In the genomic region with DNA sequence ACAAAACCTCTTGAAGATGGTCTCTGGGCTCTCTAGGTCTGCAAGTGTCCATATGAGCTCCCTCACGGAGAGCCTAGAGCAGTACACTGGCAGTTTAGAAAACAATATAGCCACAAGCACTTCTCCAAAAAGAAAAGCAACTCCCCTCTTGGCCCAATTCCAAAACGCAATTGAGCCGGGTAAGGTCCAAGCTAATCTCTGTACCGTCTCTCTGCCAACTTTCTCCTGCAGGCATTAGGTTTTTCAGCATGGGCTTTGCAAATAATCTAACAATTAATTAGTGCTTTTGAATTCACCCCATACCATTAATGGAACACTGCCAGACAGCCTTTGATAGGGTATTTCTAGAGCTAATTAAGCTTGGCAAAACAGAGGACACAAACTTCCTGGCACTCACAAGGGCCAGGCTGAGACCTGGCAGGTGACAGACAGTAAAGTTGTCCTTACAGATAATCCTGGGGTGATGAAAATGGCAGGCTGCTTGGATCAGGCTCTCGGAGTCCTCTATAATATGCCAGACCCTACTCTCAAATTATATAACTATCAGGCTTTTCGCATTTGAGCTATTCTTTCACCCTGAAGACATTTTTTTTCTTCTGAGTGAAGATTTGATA, we compare ENCODE assay signal across 9 cellular contexts. TPM values are rescaled to one million over a fixed set of nuclear protein-coding genes. Genes with fewer than 3 reads are reported as not detected.
DNase-seq lines count a peak whose midpoint lies in the region; ATAC-seq and TF ChIP-seq lines count a peak whose summit lies in the region.
"Had no signal": no experiment of that assay in that cellular context is flagged by ENCODE, and none has a peak within 500 bp of the region (broad histone marks: within the 10 kb centered on the region; RNA-seq: fewer than 3 reads in every experiment).

No MANE protein-coding gene starts in this region.

- no peak for TF ChIP-seq CTCF in ascending aorta (IDR thresholded peaks at IDR 0.05)
- TF ChIP-seq CTCF in lung (IDR thresholded peaks at IDR 0.05; ENCODE audit: control extremely low read depth, extremely low read depth), result no peak

- no peak overlapping the region for H3K4me3 Mint-ChIP-seq in activated CD4-positive, alpha-beta T cell treated with anti-CD3 and anti-CD28 coated beads, Interleukin-2, amount 10 ng/mL, durations not matched to agents 24 days and 14 days
- H3K4me3 Mint-ChIP-seq: naive B cell had no signal

- peak overlapping the region; percentile 76 to 81 for H3K27ac ChIP-seq in ascending aorta
- H3K27ac ChIP-seq in lung (ENCODE audit: low read depth in 1 of 2, low read length in 1 of 2), result peak overlapping the region; percentile 75 to 85

- no peak for ATAC-seq in lung (ENCODE audit: insufficient read depth, low FRiP score)
- ATAC-seq in HG03469 (IDR thresholded peaks at IDR 0.05; ENCODE audit: unreplicated experiment), result no peak

- H3K27ac Mint-ChIP-seq in activated CD4-positive, alpha-beta T cell treated with anti-CD3 and anti-CD28 coated beads, Interleukin-2, amount 10 ng/mL, durations not matched to agents 24 days and 14 days, result no peak overlapping the region

- peaks cover 6% of the 10 kb centered on the region for H3K36me3 Mint-ChIP-seq in activated CD4-positive, alpha-beta T cell treated with anti-CD3 and anti-CD28 coated beads, Interleukin-2, amount 10 ng/mL, durations not matched to agents 24 days and 14 days (ENCODE audit: low read depth)
- H3K36me3 Mint-ChIP-seq: naive B cell had no signal

- peaks cover 10% of the 10 kb centered on the region for H3K4me1 Mint-ChIP-seq in activated CD4-positive, alpha-beta T cell treated with anti-CD3 and anti-CD28 coated beads, Interleukin-2, amount 10 ng/mL, durations not matched to agents 24 days and 14 days
- H3K4me1 Mint-ChIP-seq: naive B cell had no signal

- WGBS in lung, 2 donors, result 24 to 25% methylated on average over 6 of the region's 6 CpGs

- no peaks in the 10 kb centered on the region for H3K36me3 ChIP-seq in ascending aorta
- peaks cover 0 to 2% of the 10 kb centered on the region in 2 donors for H3K36me3 ChIP-seq in lung (ENCODE audit: control insufficient read depth in 2 of 2, insufficient read depth in 2 of 2, low read length in 2 of 2)

- DNase-seq in COLO668 (lab: John Stamatoyannopoulos, UW; ENCODE audit: unreplicated experiment) (peak; percentile 43), NCI-H1694 (lab: John Stamatoyannopoulos, UW) (peak; percentile 58), ascending aorta (ENCODE audit: low spot score in 2 of 2) (no peak), lung (ENCODE audit: low spot score) (peak; percentile 50), GM19240 (ENCODE audit: insufficient read length, low spot score) (no peak), A172 (ENCODE audit: low spot score) (no peak)
- DNase-seq in activated CD4-positive, alpha-beta T cell treated with anti-CD3 and anti-CD28 coated beads, Interleukin-2, amount 10 ng/mL, durations not matched to agents 24 days and 14 days, result no peak
- DNase-seq: naive B cell had no signal

- H3K27me3 ChIP-seq in ascending aorta (no peaks in the 10 kb centered on the region), lung (ENCODE audit: control insufficient read depth, insufficient read depth) (no peaks in the 10 kb centered on the region)

- peaks cover 0 to 8% of the 10 kb centered on the region in 2 donors for H3K9me3 ChIP-seq in ascending aorta
- no peaks in the 10 kb centered on the region for H3K9me3 ChIP-seq in lung (ENCODE audit: control insufficient read depth in 2 of 2, insufficient read depth in 1 of 2, low read length in 1 of 2)

- H3K4me3 ChIP-seq in ascending aorta, result no peak overlapping the region
- H3K4me3 ChIP-seq in lung, result no peak overlapping the region

- peaks cover 4% of the 10 kb centered on the region for H3K27me3 Mint-ChIP-seq in activated CD4-positive, alpha-beta T cell treated with anti-CD3 and anti-CD28 coated beads, Interleukin-2, amount 10 ng/mL, durations not matched to agents 24 days and 14 days

- peaks cover 7% of the 10 kb centered on the region for H3K9me3 Mint-ChIP-seq in activated CD4-positive, alpha-beta T cell treated with anti-CD3 and anti-CD28 coated beads, Interleukin-2, amount 10 ng/mL, durations not matched to agents 24 days and 14 days
- H3K9me3 Mint-ChIP-seq: naive B cell had no signal

- intact Hi-C loops in ascending aorta (cut with DNase I), result loop anchor here (5.0 kb wide), 1 partner anchor 109 kb away; no protein-coding TSS in a partner anchor
- intact Hi-C loops in activated CD4-positive, alpha-beta T cell treated with anti-CD3 and anti-CD28 coated beads, Interleukin-2, amount 10 ng/mL, durations not matched to agents 24 days and 14 days (cut with micrococcal nuclease), result no loop called here

- peaks cover 9 to 27% of the 10 kb centered on the region in 2 donors for H3K4me1 ChIP-seq in ascending aorta
- peaks cover 6 to 27% of the 10 kb centered on the region in 2 donors for H3K4me1 ChIP-seq in lung (ENCODE audit: control insufficient read depth in 2 of 2, insufficient read depth in 2 of 2, low read length in 2 of 2)

RNA-seq across cellular contexts. Expression of gene TGFBR3, which starts 39.8 kb away (rescaled TPM):
- 127 TPM for total RNA-seq in ascending aorta
- total RNA-seq in lung, result 10 to 100 TPM; 39.3 to 99.6 TPM
- polyA plus RNA-seq in lung, result 10 to 100 TPM; 13.1 to 13.8 TPM
- total RNA-seq in A172 (2014; rRNA removed; shearing (Covaris generic)), result 1.8 and 9.5 TPM in 2 replicates
- total RNA-seq in activated CD4-positive, alpha-beta T cell treated with anti-CD3 and anti-CD28 coated beads, Interleukin-2, amount 10 ng/mL, durations not matched to agents 24 days and 14 days, result 5.3 and 7.4 TPM in 2 replicates

Comparison
In these comparisons a context has a peak if more than half of its experiments do, and no peak if none do; other contexts are left out.
1. DNase-seq: peak in COLO668 (single experiment), NCI-H1694 (single experiment) and lung (single experiment); none in ascending aorta (0 of 2), GM19240 (single experiment), A172 (single experiment) and activated CD4-positive, alpha-beta T cell treated with anti-CD3 and anti-CD28 coated beads, Interleukin-2, amount 10 ng/mL, durations not matched to agents 24 days and 14 days (single experiment).